In the genomic region with DNA sequence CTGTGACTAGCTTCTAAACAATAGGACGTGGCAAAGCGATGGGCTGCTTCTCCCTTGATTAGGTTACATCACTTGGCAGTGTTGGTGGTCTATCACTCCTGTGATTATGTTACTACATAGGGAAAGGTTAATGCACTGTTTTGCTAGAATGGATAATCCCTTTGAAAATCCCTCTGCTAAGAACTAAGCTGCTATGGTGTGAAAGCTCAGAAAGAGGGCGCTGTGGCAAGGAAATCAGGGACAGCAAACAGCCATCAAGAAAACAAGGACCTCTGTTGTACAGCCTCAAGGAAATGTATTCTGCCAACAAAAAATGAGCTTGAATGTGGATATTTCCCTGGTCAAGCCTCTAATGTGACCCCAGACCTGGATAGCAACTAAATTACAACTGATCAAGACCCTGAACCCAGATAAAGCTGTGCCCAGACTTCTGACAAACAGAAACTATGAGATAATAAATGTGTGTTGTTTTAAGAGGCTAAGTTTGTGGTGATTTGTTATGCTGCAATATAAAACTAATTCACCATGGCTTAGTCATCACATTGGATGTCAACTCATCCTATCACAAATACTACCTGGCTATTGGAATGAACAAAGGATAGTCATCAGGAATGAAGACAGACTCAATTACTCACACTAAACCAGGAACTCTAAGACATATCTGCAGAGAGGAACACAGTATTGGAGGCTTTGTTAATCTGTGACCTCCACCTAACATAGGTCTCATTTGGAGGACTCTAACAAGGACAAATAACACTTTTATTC, we compare ENCODE assay signal across 9 cellular contexts.
DNase-seq lines count a peak whose midpoint lies in the region; ATAC-seq and TF ChIP-seq lines count a peak whose summit lies in the region.
"Had no signal": no experiment of that assay in that cellular context is flagged by ENCODE, and none has a peak within 500 bp of the region (broad histone marks: within the 10 kb centered on the region; RNA-seq: fewer than 3 reads in every experiment).

No MANE protein-coding gene starts in this region.

- in situ Hi-C loops in astrocyte of the spinal cord (cut with HindIII; ENCODE audit: low sequenced_read_pairs) = no loop called here

- peaks cover 3% of the 10 kb centered on the region for H3K9me3 ChIP-seq in effector memory CD4-positive, alpha-beta T cell (ENCODE audit: control insufficient read depth, low read length)

- DNase-seq in DMS53 treated with DMSO at 0.1 percent for 48 hours (lab: John Stamatoyannopoulos, UW; ENCODE audit: unreplicated experiment) (peak; percentile 54), astrocyte of the spinal cord (ENCODE audit: low read depth, low spot score) (peak; percentile 54), medulla oblongata (ENCODE audit: extremely low spot score) (peak; percentile 79), NOMO-1 treated with dmso at 0.1 percent for 144 hours (lab: John Stamatoyannopoulos, UW; ENCODE audit: unreplicated experiment) (no peak)
- DNase-seq in effector memory CD4-positive, alpha-beta T cell = no peak
- DNase-seq: natural killer cell had no signal

- no peak overlapping the region for H3K4me3 ChIP-seq in astrocyte of the spinal cord (ENCODE audit: low read depth, low read length)
- H3K4me3 ChIP-seq in effector memory CD4-positive, alpha-beta T cell (ENCODE audit: insufficient read depth, low read depth, low read length, poor library complexity, severe bottlenecking) = no peak overlapping the region

- H3K4me1 ChIP-seq in effector memory CD4-positive, alpha-beta T cell (ENCODE audit: control insufficient read depth, insufficient read depth, low read length, poor library complexity, severe bottlenecking) = no peaks in the 10 kb centered on the region

- no peaks in the 10 kb centered on the region for H3K36me3 ChIP-seq in effector memory CD4-positive, alpha-beta T cell (ENCODE audit: control insufficient read depth, insufficient read depth, low read length)

- no peak overlapping the region for H3K27ac ChIP-seq in effector memory CD4-positive, alpha-beta T cell (ENCODE audit: insufficient read depth, low read length, poor library complexity, severe bottlenecking)

- no peaks in the 10 kb centered on the region for H3K27me3 ChIP-seq in effector memory CD4-positive, alpha-beta T cell (replicated peaks; ENCODE audit: control insufficient read depth, insufficient read depth, low read length, poor library complexity, severe bottlenecking)

- peak; percentile 68 for TF ChIP-seq RAD21 in Ishikawa (IDR thresholded peaks at IDR 0.05; ENCODE audit: low read depth)

- no peak for TF ChIP-seq EP300 in Ishikawa (IDR thresholded peaks at IDR 0.05; ENCODE audit: borderline replicate concordance)

- TF ChIP-seq CTCF in astrocyte of the spinal cord (IDR thresholded peaks at IDR 0.05; ENCODE audit: low read depth, low read length) = peak; percentile 63

- ATAC-seq in HG02571 (IDR thresholded peaks at IDR 0.05; ENCODE audit: unreplicated experiment) (no peak), HG02981 (IDR thresholded peaks at IDR 0.05; ENCODE audit: unreplicated experiment) (no peak)
- ATAC-seq: natural killer cell had no signal

TF ChIP-seq in Ishikawa, 13 proteins besides CTCF, POLR2A, EP300 and RAD21:
- no peak for TF ChIP-seq TAF1 (IDR thresholded peaks at IDR 0.05; ENCODE audit: low read depth)
- TF ChIP-seq, protein P1, sequence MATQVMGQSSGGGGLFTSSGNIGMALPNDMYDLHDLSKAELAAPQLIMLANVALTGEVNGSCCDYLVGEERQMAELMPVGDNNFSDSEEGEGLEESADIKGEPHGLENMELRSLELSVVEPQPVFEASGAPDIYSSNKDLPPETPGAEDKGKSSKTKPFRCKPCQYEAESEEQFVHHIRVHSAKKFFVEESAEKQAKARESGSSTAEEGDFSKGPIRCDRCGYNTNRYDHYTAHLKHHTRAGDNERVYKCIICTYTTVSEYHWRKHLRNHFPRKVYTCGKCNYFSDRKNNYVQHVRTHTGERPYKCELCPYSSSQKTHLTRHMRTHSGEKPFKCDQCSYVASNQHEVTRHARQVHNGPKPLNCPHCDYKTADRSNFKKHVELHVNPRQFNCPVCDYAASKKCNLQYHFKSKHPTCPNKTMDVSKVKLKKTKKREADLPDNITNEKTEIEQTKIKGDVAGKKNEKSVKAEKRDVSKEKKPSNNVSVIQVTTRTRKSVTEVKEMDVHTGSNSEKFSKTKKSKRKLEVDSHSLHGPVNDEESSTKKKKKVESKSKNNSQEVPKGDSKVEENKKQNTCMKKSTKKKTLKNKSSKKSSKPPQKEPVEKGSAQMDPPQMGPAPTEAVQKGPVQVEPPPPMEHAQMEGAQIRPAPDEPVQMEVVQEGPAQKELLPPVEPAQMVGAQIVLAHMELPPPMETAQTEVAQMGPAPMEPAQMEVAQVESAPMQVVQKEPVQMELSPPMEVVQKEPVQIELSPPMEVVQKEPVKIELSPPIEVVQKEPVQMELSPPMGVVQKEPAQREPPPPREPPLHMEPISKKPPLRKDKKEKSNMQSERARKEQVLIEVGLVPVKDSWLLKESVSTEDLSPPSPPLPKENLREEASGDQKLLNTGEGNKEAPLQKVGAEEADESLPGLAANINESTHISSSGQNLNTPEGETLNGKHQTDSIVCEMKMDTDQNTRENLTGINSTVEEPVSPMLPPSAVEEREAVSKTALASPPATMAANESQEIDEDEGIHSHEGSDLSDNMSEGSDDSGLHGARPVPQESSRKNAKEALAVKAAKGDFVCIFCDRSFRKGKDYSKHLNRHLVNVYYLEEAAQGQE (IDR thresholded peaks at IDR 0.05; ENCODE audit: low read depth) = no peak
- no peak for TF ChIP-seq CREB1 (IDR thresholded peaks at IDR 0.05; ENCODE audit: low read depth)
- TF ChIP-seq YY1 (IDR thresholded peaks at IDR 0.05; ENCODE audit: low read depth) = no peak
- TF ChIP-seq FOXM1 (IDR thresholded peaks at IDR 0.05; ENCODE audit: borderline replicate concordance, low read depth) = no peak
- no peak for TF ChIP-seq NFIC (IDR thresholded peaks at IDR 0.05)
- no peak for TF ChIP-seq ZBTB7A (IDR thresholded peaks at IDR 0.05; ENCODE audit: low read depth)
- TF ChIP-seq EGR1 (IDR thresholded peaks at IDR 0.05) = no peak
- TF ChIP-seq TEAD4 (IDR thresholded peaks at IDR 0.05) = no peak
- TF ChIP-seq, protein P2, sequence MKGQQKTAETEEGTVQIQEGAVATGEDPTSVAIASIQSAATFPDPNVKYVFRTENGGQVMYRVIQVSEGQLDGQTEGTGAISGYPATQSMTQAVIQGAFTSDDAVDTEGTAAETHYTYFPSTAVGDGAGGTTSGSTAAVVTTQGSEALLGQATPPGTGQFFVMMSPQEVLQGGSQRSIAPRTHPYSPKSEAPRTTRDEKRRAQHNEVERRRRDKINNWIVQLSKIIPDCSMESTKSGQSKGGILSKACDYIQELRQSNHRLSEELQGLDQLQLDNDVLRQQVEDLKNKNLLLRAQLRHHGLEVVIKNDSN (IDR thresholded peaks at IDR 0.05) = no peak

Comparison
In these comparisons a context has a peak if more than half of its experiments do, and no peak if none do; other contexts are left out.
1. DNase-seq: peak in DMS53 treated with DMSO at 0.1 percent for 48 hours (single experiment), astrocyte of the spinal cord (single experiment) and medulla oblongata (single experiment); none in effector memory CD4-positive, alpha-beta T cell (0 of 3) and NOMO-1 treated with dmso at 0.1 percent for 144 hours (single experiment).